In the genomic region with DNA sequence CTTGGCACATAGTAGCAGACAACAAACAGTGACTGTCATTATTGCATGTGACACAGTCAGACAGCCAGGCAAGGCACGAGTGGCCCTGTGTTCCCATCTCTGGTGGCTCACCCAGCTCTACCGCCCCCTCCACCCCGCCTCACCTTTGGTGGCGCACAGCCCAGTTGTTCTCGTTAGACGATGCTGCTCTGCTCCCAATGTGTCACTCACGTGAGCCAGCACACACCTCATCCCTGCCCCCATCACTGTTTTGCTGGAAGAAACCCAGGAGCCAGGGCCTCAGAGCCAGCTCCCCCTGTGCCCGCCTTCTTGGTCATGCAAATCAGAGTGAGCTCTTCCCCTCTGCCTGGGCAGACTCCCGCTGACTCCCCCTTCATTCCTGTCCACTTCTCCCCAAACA, we compare ENCODE assay signal across 1 cellular context.
TF ChIP-seq lines count a peak whose summit lies in the region.

No MANE protein-coding gene starts in this region.

TF ChIP-seq in H1, 55 proteins besides CTCF, POLR2A, EP300 and RAD21:
- TF ChIP-seq TAF7 (optimal IDR thresholded peaks at IDR 0.05; ENCODE audit: borderline replicate concordance, low read depth, low read length) (no peak), CREB1 (IDR thresholded peaks at IDR 0.05) (peak; percentile 24; the same call in 1 of the 2 replicates), SP1 (IDR thresholded peaks at IDR 0.05; ENCODE audit: low read depth, low read length) (0 out of 2 replicates have a peak, but pooled peaks have one; percentile 57), JUN (IDR thresholded peaks at IDR 0.05; ENCODE audit: low read depth, low read length) (no peak), BCL11A (IDR thresholded peaks at IDR 0.05; ENCODE audit: low read depth in 2 of 2, low read length in 2 of 2) (no peak), CTBP2 (IDR thresholded peaks at IDR 0.05; ENCODE audit: borderline replicate concordance, insufficient read depth, insufficient read length, low read length) (no peak), POU5F1 (IDR thresholded peaks at IDR 0.05; ENCODE audit: low read depth, low read length) (no peak), CHD2 (IDR thresholded peaks at IDR 0.05; ENCODE audit: low read length) (0 out of 2 replicates have a peak, but pooled peaks have one; percentile 29), YY1 (IDR thresholded peaks at IDR 0.05; ENCODE audit: low read depth, low read length) (no peak), TBP (IDR thresholded peaks at IDR 0.05; ENCODE audit: low read depth, low read length) (0 out of 2 replicates have a peak, but pooled peaks have one; percentile 28), SP2 (IDR thresholded peaks at IDR 0.05; ENCODE audit: low read length) (no peak), SRF (IDR thresholded peaks at IDR 0.05; ENCODE audit: low read depth, low read length) (no peak), RFX5 (IDR thresholded peaks at IDR 0.05; ENCODE audit: borderline replicate concordance, low read depth, low read length) (no peak), SUZ12 (IDR thresholded peaks at IDR 0.05; ENCODE audit: low read length) (no peak), CHD1 (IDR thresholded peaks at IDR 0.05; ENCODE audit: low read depth, low read length) (no peak), KDM5A (IDR thresholded peaks at IDR 0.05; ENCODE audit: low read length) (no peak), TAF1 (IDR thresholded peaks at IDR 0.05; ENCODE audit: low read depth, low read length) (no peak), TEAD4 (IDR thresholded peaks at IDR 0.05; ENCODE audit: low read depth, low read length) (no peak), HDAC2 (IDR thresholded peaks at IDR 0.05; ENCODE audit: borderline replicate concordance in 1 of 2, low read depth in 2 of 2, low read length in 2 of 2) (no peak), GABPA (IDR thresholded peaks at IDR 0.05; ENCODE audit: borderline replicate concordance, insufficient read depth, low read length) (no peak), BACH1 (IDR thresholded peaks at IDR 0.05; ENCODE audit: low read length) (no peak), CBX8 (IDR thresholded peaks at IDR 0.05; ENCODE audit: borderline replicate concordance, low read depth, low read length) (no peak)
- TF ChIP-seq, protein P1, sequence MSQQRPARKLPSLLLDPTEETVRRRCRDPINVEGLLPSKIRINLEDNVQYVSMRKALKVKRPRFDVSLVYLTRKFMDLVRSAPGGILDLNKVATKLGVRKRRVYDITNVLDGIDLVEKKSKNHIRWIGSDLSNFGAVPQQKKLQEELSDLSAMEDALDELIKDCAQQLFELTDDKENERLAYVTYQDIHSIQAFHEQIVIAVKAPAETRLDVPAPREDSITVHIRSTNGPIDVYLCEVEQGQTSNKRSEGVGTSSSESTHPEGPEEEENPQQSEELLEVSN (IDR thresholded peaks at IDR 0.05): peak; percentile 82
- TF ChIP-seq, protein P2, sequence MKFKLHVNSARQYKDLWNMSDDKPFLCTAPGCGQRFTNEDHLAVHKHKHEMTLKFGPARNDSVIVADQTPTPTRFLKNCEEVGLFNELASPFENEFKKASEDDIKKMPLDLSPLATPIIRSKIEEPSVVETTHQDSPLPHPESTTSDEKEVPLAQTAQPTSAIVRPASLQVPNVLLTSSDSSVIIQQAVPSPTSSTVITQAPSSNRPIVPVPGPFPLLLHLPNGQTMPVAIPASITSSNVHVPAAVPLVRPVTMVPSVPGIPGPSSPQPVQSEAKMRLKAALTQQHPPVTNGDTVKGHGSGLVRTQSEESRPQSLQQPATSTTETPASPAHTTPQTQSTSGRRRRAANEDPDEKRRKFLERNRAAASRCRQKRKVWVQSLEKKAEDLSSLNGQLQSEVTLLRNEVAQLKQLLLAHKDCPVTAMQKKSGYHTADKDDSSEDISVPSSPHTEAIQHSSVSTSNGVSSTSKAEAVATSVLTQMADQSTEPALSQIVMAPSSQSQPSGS (IDR thresholded peaks at IDR 0.05; ENCODE audit: low read length): no peak
- TF ChIP-seq, protein P3, sequence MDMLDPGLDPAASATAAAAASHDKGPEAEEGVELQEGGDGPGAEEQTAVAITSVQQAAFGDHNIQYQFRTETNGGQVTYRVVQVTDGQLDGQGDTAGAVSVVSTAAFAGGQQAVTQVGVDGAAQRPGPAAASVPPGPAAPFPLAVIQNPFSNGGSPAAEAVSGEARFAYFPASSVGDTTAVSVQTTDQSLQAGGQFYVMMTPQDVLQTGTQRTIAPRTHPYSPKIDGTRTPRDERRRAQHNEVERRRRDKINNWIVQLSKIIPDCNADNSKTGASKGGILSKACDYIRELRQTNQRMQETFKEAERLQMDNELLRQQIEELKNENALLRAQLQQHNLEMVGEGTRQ (IDR thresholded peaks at IDR 0.05; ENCODE audit: low read length): no peak
- TF ChIP-seq, protein P4, sequence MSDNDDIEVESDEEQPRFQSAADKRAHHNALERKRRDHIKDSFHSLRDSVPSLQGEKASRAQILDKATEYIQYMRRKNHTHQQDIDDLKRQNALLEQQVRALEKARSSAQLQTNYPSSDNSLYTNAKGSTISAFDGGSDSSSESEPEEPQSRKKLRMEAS (IDR thresholded peaks at IDR 0.05): peak; percentile 89
